32 cellular contexts compared by ENCODE assay signal in the genomic region with DNA sequence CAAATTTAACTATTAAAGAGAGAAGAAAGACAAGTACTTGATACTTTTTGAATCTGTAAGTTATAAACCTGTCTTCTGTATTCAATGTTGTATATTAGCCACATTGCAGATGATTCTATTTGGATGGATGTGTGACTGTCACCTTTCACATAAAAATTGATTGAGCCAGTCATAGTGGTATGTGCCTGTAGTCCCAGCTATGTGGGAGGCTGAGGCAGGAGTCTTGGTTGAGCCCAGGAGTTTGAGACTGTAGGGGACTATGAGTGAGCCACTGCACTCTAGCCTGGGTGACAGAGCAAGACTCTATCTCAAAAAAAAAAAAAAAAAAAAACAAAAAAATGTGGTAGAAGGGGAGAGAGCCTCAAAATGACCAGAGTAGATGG. TPM values are rescaled to one million over a fixed set of nuclear protein-coding genes. Genes with fewer than 3 reads are reported as not detected.
"Had no signal": no experiment of that assay in that cellular context is flagged by ENCODE, and none has a peak within 500 bp of the region (broad histone marks: within the 10 kb centered on the region; RNA-seq: fewer than 3 reads in every experiment).

No MANE protein-coding gene starts in this region.

- H3K36me3 Mint-ChIP-seq: activated naive CD4-positive, alpha-beta T cell treated with anti-CD3 and anti-CD28 coated beads, Interleukin-2, amount 50 U/mL, for 24 hours; WTC11 had no signal

- H3K4me1 Mint-ChIP-seq: activated naive CD4-positive, alpha-beta T cell treated with anti-CD3 and anti-CD28 coated beads, Interleukin-2, amount 50 U/mL, for 24 hours had no signal

- ATAC-seq: activated CD4-positive, CD25-positive, alpha-beta regulatory T cell treated with anti-CD3 and anti-CD28 coated beads, Interleukin-2, amount 50 U/mL, for 24 hours; activated CD8-positive, alpha-beta T cell treated with anti-CD3 and anti-CD28 coated beads for 36 hours; activated T-cell treated with anti-CD3 and anti-CD28 coated beads, Interleukin-2, amount 50 U/mL, for 72 hours; WTC11 had no signal

- H3K27ac Mint-ChIP-seq: activated CD8-positive, alpha-beta T cell treated with anti-CD3 and anti-CD28 coated beads for 36 hours; activated naive CD4-positive, alpha-beta T cell treated with anti-CD3 and anti-CD28 coated beads, Interleukin-2, amount 50 U/mL, for 24 hours; activated T-cell treated with anti-CD3 and anti-CD28 coated beads, Interleukin-2, amount 50 U/mL, for 72 hours; activated T-helper 2 cell treated with anti-CD3 and anti-CD28 coated beads, Interferon-gamma antibody, Interleukin-2, Interleukin-4, amounts not matched to agents 10 μg/mL and 5 μg/mL and 100 μg/mL, durations not matched to agents 14 hours and 24 hours and 36 hours; T-helper 1 cell treated with Interleukin-12 subunit alpha and Interleukin-12 subunit beta and Interleukin-4 antibody, amounts not matched to agents 30 μg/mL and 1 μg/mL, for 36 hours; T-helper 2 cell treated with Interferon-gamma antibody and Interleukin-4, amounts not matched to agents 5 μg/mL and 100 μg/mL, for 36 hours; WTC11 had no signal

- DNase-seq: activated CD4-positive, alpha-beta T cell treated with anti-CD3 and anti-CD28 coated beads for 4 hours; activated CD8-positive, alpha-beta T cell treated with anti-CD3 and anti-CD28 coated beads for 36 hours; activated gamma-delta T cell; activated naive CD4-positive, alpha-beta T cell treated with Interleukin-2 at 50 U/mL for 16 hours; activated T-cell treated with anti-CD3 and anti-CD28 coated beads, Interleukin-2, amount 50 U/mL, for 1 hour; activated T-cell treated with anti-CD3 and anti-CD28 coated beads, Interleukin-2, amount 50 U/mL, for 72 hours; adrenal gland; caudate nucleus; cerebellar nuclear complex; Kasumi-1; KG1; MG63; MV-4-11; NCI-H1092; NCI-H1436 treated with DMSO at 0.1 percent for 48 hours; NCI-H1694 treated with DMSO at 0.1 percent for 48 hours; NCI-H2029; NCI-H345; NCI-H524 treated with DMSO at 0.1 percent for 48 hours; Peyer's patch; RPMI8226; SHP77 treated with DMSO at 0.1 percent for 48 hours; SK-N-SH had no signal

- H3K27ac ChIP-seq: adrenal gland, breast epithelium, SJSA1 had no signal

- H3K9me3 Mint-ChIP-seq: activated CD8-positive, alpha-beta T cell treated with anti-CD3 and anti-CD28 coated beads for 36 hours; activated naive CD4-positive, alpha-beta T cell treated with anti-CD3 and anti-CD28 coated beads, Interleukin-2, amount 50 U/mL, for 24 hours; activated T-cell treated with anti-CD3 and anti-CD28 coated beads, Interleukin-2, amount 50 U/mL, for 72 hours; activated T-helper 2 cell treated with anti-CD3 and anti-CD28 coated beads, Interferon-gamma antibody, Interleukin-2, Interleukin-4, amounts not matched to agents 10 μg/mL and 5 μg/mL and 100 μg/mL, durations not matched to agents 14 hours and 24 hours and 36 hours; T-helper 1 cell treated with Interleukin-12 subunit alpha and Interleukin-12 subunit beta and Interleukin-4 antibody, amounts not matched to agents 30 μg/mL and 1 μg/mL, for 36 hours; T-helper 2 cell treated with Interferon-gamma antibody and Interleukin-4, amounts not matched to agents 5 μg/mL and 100 μg/mL, for 36 hours; WTC11 had no signal

- H3K4me3 Mint-ChIP-seq: activated CD8-positive, alpha-beta T cell treated with anti-CD3 and anti-CD28 coated beads for 36 hours; activated naive CD4-positive, alpha-beta T cell treated with anti-CD3 and anti-CD28 coated beads, Interleukin-2, amount 50 U/mL, for 24 hours; activated T-cell treated with anti-CD3 and anti-CD28 coated beads, Interleukin-2, amount 50 U/mL, for 72 hours; T-helper 1 cell treated with Interleukin-12 subunit alpha and Interleukin-12 subunit beta and Interleukin-4 antibody, amounts not matched to agents 30 μg/mL and 1 μg/mL, for 36 hours; T-helper 2 cell treated with Interferon-gamma antibody and Interleukin-4, amounts not matched to agents 5 μg/mL and 100 μg/mL, for 36 hours; WTC11 had no signal

RNA-seq across cellular contexts. Expression of gene CACNA1D, which starts 12.3 kb away (rescaled TPM):
- total RNA-seq: activated CD8-positive, alpha-beta T cell treated with anti-CD3 and anti-CD28 coated beads for 36 hours; NCI-H460; SJSA1 had no signal
